ENCODE assay signal across 1 cellular context in genomic region chr7:1973321-1974251, GRCh38.
TF ChIP-seq lines count a peak whose summit lies in the region.

No MANE protein-coding gene starts in this region.

TF ChIP-seq in IMR-90, 13 proteins besides CTCF, POLR2A, EP300 and RAD21:
- no peak for TF ChIP-seq MAFK (IDR thresholded peaks at IDR 0.05; ENCODE audit: low read depth, low read length)
- no peak for TF ChIP-seq NFE2L2 (IDR thresholded peaks at IDR 0.05; ENCODE audit: low read depth, low read length)
- no peak for TF ChIP-seq RFX5 (IDR thresholded peaks at IDR 0.05; ENCODE audit: low read depth, low read length)
- TF ChIP-seq CHD1 (IDR thresholded peaks at IDR 0.05; ENCODE audit: low read depth, low read length), result no peak
- TF ChIP-seq BHLHE40 (IDR thresholded peaks at IDR 0.05; ENCODE audit: low read depth, low read length), result no peak
- no peak for TF ChIP-seq ELK1 (IDR thresholded peaks at IDR 0.05; ENCODE audit: borderline replicate concordance, low read depth, low read length)
- TF ChIP-seq USF2 (IDR thresholded peaks at IDR 0.05; ENCODE audit: low read depth, low read length), result no peak
- no peak for TF ChIP-seq CEBPB (IDR thresholded peaks at IDR 0.05; ENCODE audit: low read depth, low read length)
- no peak for TF ChIP-seq MXI1 (IDR thresholded peaks at IDR 0.05; ENCODE audit: borderline replicate concordance, low read depth, low read length)
- no peak for TF ChIP-seq FOS (IDR thresholded peaks at IDR 0.05; ENCODE audit: low read depth, low read length)
- no peak for TF ChIP-seq RCOR1 (IDR thresholded peaks at IDR 0.05; ENCODE audit: insufficient replicate concordance, low read length)
- TF ChIP-seq MAZ (IDR thresholded peaks at IDR 0.05; ENCODE audit: borderline replicate concordance, low read depth, low read length), result no peak
- TF ChIP-seq SMC3 (IDR thresholded peaks at IDR 0.05; ENCODE audit: low read depth, low read length), result no peak
